Comparison of ENCODE assay signal across 22 cellular contexts in the genomic region with DNA sequence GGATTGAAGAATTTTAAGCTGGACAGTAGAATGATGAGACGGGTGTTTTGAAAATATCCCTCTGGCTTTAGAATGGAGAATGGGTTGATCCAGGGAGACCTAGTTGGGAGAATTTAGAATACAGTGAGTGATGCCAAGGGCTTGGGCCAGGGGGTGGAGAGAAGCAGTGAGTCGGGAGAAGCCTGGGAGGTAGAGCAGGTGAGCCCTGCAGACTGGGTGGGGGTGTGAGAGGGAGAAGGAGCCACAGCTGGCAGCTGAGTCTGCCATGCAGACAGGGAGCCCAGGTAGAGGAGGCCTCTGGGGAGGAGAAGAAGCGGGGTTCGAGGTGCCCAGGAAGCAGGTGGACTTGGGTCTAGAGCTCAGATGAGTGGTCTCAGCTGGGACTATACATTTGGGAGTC. TPM values are rescaled to one million over a fixed set of nuclear protein-coding genes. Genes with fewer than 3 reads are reported as not detected.
A peak's percentile ranks its signal among the peaks of the same experiment; 100 is the strongest.
DNase-seq lines count a peak whose midpoint lies in the region; ATAC-seq, FAIRE-seq and TF ChIP-seq lines count a peak whose summit lies in the region.
"Had no signal": no experiment of that assay in that cellular context is flagged by ENCODE, and none has a peak within 500 bp of the region (broad histone marks: within the 10 kb centered on the region; RNA-seq: fewer than 3 reads in every experiment).

No MANE protein-coding gene starts in this region.

- peaks cover 5% of the 10 kb centered on the region for H3K27me3 Mint-ChIP-seq in CD4-positive, CD25-positive, alpha-beta regulatory T cell
- H3K27me3 Mint-ChIP-seq in Caco-2 (ENCODE audit: insufficient read depth, unreplicated experiment) = no peaks in the 10 kb centered on the region
- H3K27me3 Mint-ChIP-seq in osteocyte (ENCODE audit: unreplicated experiment) = peaks cover 52% of the 10 kb centered on the region

- no peaks in the 10 kb centered on the region for H3K9me3 ChIP-seq in CD4-positive, CD25-positive, alpha-beta regulatory T cell (ENCODE audit: control insufficient read depth in 2 of 2, low read length in 2 of 2)
- peaks cover 5% of the 10 kb centered on the region; the same call in 1 of the 2 replicates for H3K9me3 ChIP-seq in Caco-2
- H3K9me3 ChIP-seq: A549 had no signal

- peak overlapping the region in 2 of 3 donors; percentile 67 to 68 for H3K27ac Mint-ChIP-seq in CD4-positive, CD25-positive, alpha-beta regulatory T cell
- H3K27ac Mint-ChIP-seq in Caco-2 (ENCODE audit: unreplicated experiment) (peak overlapping the region; percentile 19), osteocyte (ENCODE audit: unreplicated experiment) (no peak overlapping the region)
- H3K27ac Mint-ChIP-seq: B cell; CD4-positive, alpha-beta memory T cell; CD8-positive, alpha-beta memory T cell had no signal

- no peak overlapping the region for H3K4me3 ChIP-seq in CD4-positive, CD25-positive, alpha-beta regulatory T cell (ENCODE audit: low read depth, low read length)
- no peak overlapping the region for H3K4me3 ChIP-seq in Caco-2 (ENCODE audit: low read depth, low read length)
- H3K4me3 ChIP-seq: A549; BLaER1 treated with 17β-estradiol and CSF1 and Interleukin-3, amounts not matched to agents 10 nM and 100 nM had no signal

- POLR2A ChIA-PET in Caco-2 (lab: Charles Lee) = no interaction called here

- no peak overlapping the region for H3K27ac ChIP-seq in CD4-positive, CD25-positive, alpha-beta regulatory T cell (ENCODE audit: insufficient read depth, low read length, poor library complexity, severe bottlenecking)
- H3K27ac ChIP-seq: A549; BLaER1 treated with 17β-estradiol and CSF1 and Interleukin-3, amounts not matched to agents 10 nM and 100 nM; C4-2B had no signal

- no peak for TF ChIP-seq CTCF in Caco-2 (IDR thresholded peaks at IDR 0.05; ENCODE audit: insufficient read depth in 1 of 2, low read depth in 1 of 2, low read length in 1 of 2, severe bottlenecking in 1 of 2, unreplicated experiment in 1 of 2)
- TF ChIP-seq CTCF in osteocyte (IDR thresholded peaks at IDR 0.05) = no peak

- H3K4me1 ChIP-seq in CD4-positive, CD25-positive, alpha-beta regulatory T cell (ENCODE audit: control insufficient read depth, insufficient read depth, low read length, poor library complexity, severe bottlenecking) = peaks cover under 1% of the 10 kb centered on the region
- H3K4me1 ChIP-seq in Caco-2 = peaks cover 30% of the 10 kb centered on the region
- H3K4me1 ChIP-seq: A549 had no signal

- H3K27me3 ChIP-seq in CD4-positive, CD25-positive, alpha-beta regulatory T cell (ENCODE audit: control insufficient read depth, insufficient read depth, low read length) = no peaks in the 10 kb centered on the region
- no peaks in the 10 kb centered on the region for H3K27me3 ChIP-seq in Caco-2 (replicated peaks; ENCODE audit: control insufficient read depth, insufficient read depth, low read length)
- H3K27me3 ChIP-seq: BLaER1 treated with 17β-estradiol and CSF1 and Interleukin-3, amounts not matched to agents 10 nM and 100 nM had no signal

- H3K4me1 Mint-ChIP-seq in CD4-positive, CD25-positive, alpha-beta regulatory T cell = peaks cover 5 to 21% (median 10%) of the 10 kb centered on the region in 4 donors
- peaks cover 47% of the 10 kb centered on the region for H3K4me1 Mint-ChIP-seq in Caco-2 (ENCODE audit: low read depth, unreplicated experiment)
- no peaks in the 10 kb centered on the region for H3K4me1 Mint-ChIP-seq in osteocyte (ENCODE audit: unreplicated experiment)
- H3K4me1 Mint-ChIP-seq: B cell; CD4-positive, alpha-beta memory T cell; CD8-positive, alpha-beta memory T cell had no signal

- H3K36me3 ChIP-seq in CD4-positive, CD25-positive, alpha-beta regulatory T cell (ENCODE audit: control insufficient read depth, insufficient read depth, low read length) = no peaks in the 10 kb centered on the region
- H3K36me3 ChIP-seq in Caco-2 (ENCODE audit: control insufficient read depth, insufficient read depth, low read length) = peaks cover 1% of the 10 kb centered on the region
- H3K36me3 ChIP-seq: BLaER1 treated with 17β-estradiol and CSF1 and Interleukin-3, amounts not matched to agents 10 nM and 100 nM had no signal

- peaks cover 7% of the 10 kb centered on the region for H3K36me3 Mint-ChIP-seq in CD4-positive, CD25-positive, alpha-beta regulatory T cell
- H3K36me3 Mint-ChIP-seq in Caco-2 (ENCODE audit: insufficient read depth, unreplicated experiment) (peaks cover 31% of the 10 kb centered on the region), osteocyte (ENCODE audit: unreplicated experiment) (no peaks in the 10 kb centered on the region)
- H3K36me3 Mint-ChIP-seq: CD4-positive, alpha-beta memory T cell had no signal

- CTCF ChIA-PET in Caco-2 (lab: Charles Lee) = no interaction called here

- no TSS peak for BruUV-seq in Caco-2 (replicated peaks; lab: Mats Ljungman, UMichigan)

- H3K4me3 Mint-ChIP-seq in CD4-positive, CD25-positive, alpha-beta regulatory T cell = no peak overlapping the region
- H3K4me3 Mint-ChIP-seq in Caco-2 (ENCODE audit: unreplicated experiment) (no peak overlapping the region), osteocyte (ENCODE audit: unreplicated experiment) (no peak overlapping the region)
- H3K4me3 Mint-ChIP-seq: B cell; CD4-positive, alpha-beta memory T cell; CD8-positive, alpha-beta memory T cell had no signal

- FAIRE-seq in urothelium cell line (lab: Jason Lieb, UNC) = no peak
- FAIRE-seq: A549, D721Med, G401.6, GM12891, GM19239 had no signal

- intact Hi-C loops in Caco-2 (cut with micrococcal nuclease; ENCODE audit: unreplicated experiment) = no loop called here
- intact Hi-C loops in posterior cingulate gyrus (cut with DNase I) = no loop called here

- H3K9me3 Mint-ChIP-seq in CD4-positive, CD25-positive, alpha-beta regulatory T cell = peaks cover 0 to 11% (median 2%) of the 10 kb centered on the region in 7 donors
- H3K9me3 Mint-ChIP-seq in Caco-2 (ENCODE audit: unreplicated experiment) = peaks cover 41% of the 10 kb centered on the region
- H3K9me3 Mint-ChIP-seq in osteocyte (ENCODE audit: unreplicated experiment) = peaks cover 5% of the 10 kb centered on the region

- no peak for ATAC-seq in CD4-positive, CD25-positive, alpha-beta regulatory T cell (ENCODE audit: low read depth in 2 of 2)
- ATAC-seq: A549 had no signal

- DNase-seq in CD4-positive, CD25-positive, alpha-beta regulatory T cell = no peak
- DNase-seq in Caco-2 (no peak), osteocyte (ENCODE audit: extremely low spot score, unreplicated experiment) (peak; percentile 80), urothelium cell line (ENCODE audit: low spot score) (peak; percentile 0), posterior cingulate gyrus (no peak), kidney glomerular epithelial cell (lab: John Stamatoyannopoulos, UW) (no peak)
- no peak for DNase-seq in activated T-cell treated with anti-CD3 and anti-CD28 coated beads, Interleukin-2, amount 50 U/mL, for 48 hours
- DNase-seq: Calu3; CD4-positive, alpha-beta memory T cell; CD8-positive, alpha-beta memory T cell; COR-L47; DMS79 treated with DMSO at 0.1 percent for 48 hours; GF-D8 had no signal

RNA-seq across cellular contexts. Expression of a gene that starts 18.2 kb away (rescaled TPM):
- 2.2 TPM for total RNA-seq in CD4-positive, CD25-positive, alpha-beta regulatory T cell
- polyA plus RNA-seq in CD4-positive, CD25-positive, alpha-beta regulatory T cell = 1 to 10 TPM; 2.1 to 5.2 (median 3.8) TPM
- 119 and 120 TPM in 2 replicates for total RNA-seq in Caco-2 (2022)
- total RNA-seq in osteocyte = not detected in 2 replicates
- total RNA-seq: B cell; CD4-positive, alpha-beta memory T cell; CD8-positive, alpha-beta memory T cell had no signal
- polyA plus RNA-seq: BJ; CD8-positive, alpha-beta memory T cell had no signal

Comparison
In these comparisons a context has a peak if more than half of its experiments do, and no peak if none do; other contexts are left out.
1. DNase-seq: peak in osteocyte (single experiment) and urothelium cell line (single experiment); none in CD4-positive, CD25-positive, alpha-beta regulatory T cell (0 of 3), Caco-2 (0 of 2), posterior cingulate gyrus (0 of 10), activated T-cell treated with anti-CD3 and anti-CD28 coated beads, Interleukin-2, amount 50 U/mL, for 48 hours (0 of 2) and kidney glomerular epithelial cell (single experiment).
2. RNA of a gene that starts 18.2 kb away (total RNA-seq): 119 to 120 TPM in Caco-2; 2.2 TPM in CD4-positive, CD25-positive, alpha-beta regulatory T cell (single experiment) and not detected in osteocyte; every median in the first group is over 10 times any median in the second.